Comparison of ENCODE assay signal across 14 cellular contexts in the genomic region with DNA sequence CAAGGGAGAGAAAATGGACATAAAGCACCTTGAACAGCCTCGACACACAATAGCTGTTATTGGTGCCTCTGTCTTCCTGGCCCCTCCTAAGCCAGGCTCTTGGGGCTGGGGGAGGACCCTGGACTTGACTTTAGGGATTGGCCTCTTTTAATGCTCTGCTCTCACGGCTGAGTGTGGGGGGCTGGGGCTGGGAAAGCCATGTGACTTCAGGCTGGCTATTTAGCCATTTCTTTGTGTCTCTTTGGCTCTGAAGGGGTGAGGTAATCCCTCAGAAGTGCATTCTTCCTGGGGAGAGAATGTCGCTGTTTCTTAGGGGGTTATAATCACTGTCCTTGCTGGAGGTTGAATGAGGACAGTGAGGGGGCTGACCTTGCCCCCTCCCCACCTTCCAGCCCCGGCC. TPM values are rescaled to one million over a fixed set of nuclear protein-coding genes. Genes with fewer than 3 reads are reported as not detected.
DNase-seq lines count a peak whose midpoint lies in the region; ATAC-seq and TF ChIP-seq lines count a peak whose summit lies in the region.
"Had no signal": no experiment of that assay in that cellular context is flagged by ENCODE, and none has a peak within 500 bp of the region (broad histone marks: within the 10 kb centered on the region; RNA-seq: fewer than 3 reads in every experiment).

No MANE protein-coding gene starts in this region.

- no peak overlapping the region for H4K8ac ChIP-seq in H9 (replicated peaks; ENCODE audit: insufficient read length, low read depth, low read length)

- TF ChIP-seq CTCF in H9 (conservative IDR thresholded peaks at IDR 0.05) (no peak), retinal pigment epithelial cell (conservative IDR thresholded peaks at IDR 0.05; ENCODE audit: low read depth, low read length) (no peak), dorsolateral prefrontal cortex (IDR thresholded peaks at IDR 0.05 in 54 of 56, conservative IDR thresholded peaks at IDR 0.05 in 2 of 56; ENCODE audit: low read depth in 1 of 56, partially characterized antibody in 56 of 56) (no peak)

- H2BK120ac ChIP-seq in H9 (ENCODE audit: low read depth, low read length, poor library complexity, severe bottlenecking): no peak overlapping the region

- H3K27me3 ChIP-seq in H9 (ENCODE audit: insufficient read depth, low read length) (no peaks in the 10 kb centered on the region), NT2/D1 (ENCODE audit: insufficient read depth, insufficient read length) (no peaks in the 10 kb centered on the region), dorsolateral prefrontal cortex (no peaks in the 10 kb centered on the region)

- no peak overlapping the region for H4K91ac ChIP-seq in H9 (ENCODE audit: insufficient read length, low read depth, low read length)

- H3K79me1 ChIP-seq in H9 (ENCODE audit: insufficient read depth, low read depth, low read length, poor library complexity, severe bottlenecking): no peaks in the 10 kb centered on the region

- DNase-seq in H9 (no peak), NT2/D1 (ENCODE audit: low read depth, low spot score) (peak; percentile 91), islet precursor cell (peak; percentile 86), retinal pigment epithelial cell (ENCODE audit: low read depth) (peak; percentile 20), SKM-1 (lab: John Stamatoyannopoulos, UW; ENCODE audit: unreplicated experiment) (no peak), dorsolateral prefrontal cortex (no peak)
- DNase-seq: activated CD4-positive, alpha-beta T cell treated with anti-CD3 and anti-CD28 coated beads, Interleukin-2, amount 10 ng/mL, durations not matched to agents 24 days and 14 days; activated T-cell treated with anti-CD3 and anti-CD28 coated beads, Interleukin-2, amount 50 U/mL, for 4 hours; NCI-H2171 treated with DMSO at 0.1 percent for 48 hours; PC-9; stimulated activated naive CD4-positive, alpha-beta T cell treated with Interleukin-2 at 50 U/mL for 16 hours had no signal

- no peak overlapping the region for H3K56ac ChIP-seq in H9 (ENCODE audit: insufficient read length, low read depth, low read length)

- no peaks in the 10 kb centered on the region for H4K20me1 ChIP-seq in H9 (ENCODE audit: control insufficient read depth, insufficient read depth, insufficient read length)

- no CpG with 5 or more reads among the region's 4 CpGs for WGBS in H9 (ENCODE audit: extremely low coverage, insufficient read length, low lambda C conversion rate)

- no peaks in the 10 kb centered on the region for H3K79me2 ChIP-seq in H9 (ENCODE audit: insufficient read depth, low read length)

- H3K27me3 Mint-ChIP-seq in H9 (ENCODE audit: low read depth): peaks cover 37% of the 10 kb centered on the region

- peak overlapping the region in 2 of 3 experiments; percentile 18 to 31; a peak in 2 of 7 replicates for H3K27ac Mint-ChIP-seq in H9
- H3K27ac Mint-ChIP-seq: activated CD4-positive, alpha-beta T cell treated with anti-CD3 and anti-CD28 coated beads, Interleukin-2, amount 10 ng/mL, durations not matched to agents 24 days and 14 days; T-helper 1 cell treated with Interleukin-12 subunit alpha and Interleukin-12 subunit beta and Interleukin-4 antibody, amounts not matched to agents 30 μg/mL and 1 μg/mL, for 36 hours had no signal

- H3K23ac ChIP-seq in H9 (ENCODE audit: insufficient read length, low read depth, low read length): no peak overlapping the region

- H3K9me3 ChIP-seq in H9 (ENCODE audit: control insufficient read depth, low read depth, low read length) (no peaks in the 10 kb centered on the region), NT2/D1 (ENCODE audit: insufficient read depth, low read length) (peaks cover 9% of the 10 kb centered on the region; the same call in 1 of the 2 replicates)

- H2BK12ac ChIP-seq in H9 (ENCODE audit: insufficient read length, low read depth, low read length): no peak overlapping the region

- peaks cover 2 to 4% of the 10 kb centered on the region in 2 experiments; a peak in 2 of 5 replicates for H3K9me3 Mint-ChIP-seq in H9
- H3K9me3 Mint-ChIP-seq: activated CD4-positive, alpha-beta T cell treated with anti-CD3 and anti-CD28 coated beads, Interleukin-2, amount 10 ng/mL, durations not matched to agents 24 days and 14 days; activated T-cell treated with anti-CD3 and anti-CD28 coated beads, Interleukin-2, amount 50 U/mL, for 4 hours; T-helper 1 cell treated with Interleukin-12 subunit alpha and Interleukin-12 subunit beta and Interleukin-4 antibody, amounts not matched to agents 30 μg/mL and 1 μg/mL, for 36 hours had no signal

- H3K23me2 ChIP-seq in H9 (ENCODE audit: insufficient read length, low read depth, low read length, poor library complexity, severe bottlenecking): no peaks in the 10 kb centered on the region

- H3T11ph ChIP-seq in H9 (ENCODE audit: low read length): no peak overlapping the region

- H2BK15ac ChIP-seq in H9 (ENCODE audit: low read depth, low read length): no peak overlapping the region

- H3K36me3 Mint-ChIP-seq in H9 (ENCODE audit: insufficient read depth in 1 of 3, low read depth in 3 of 3): no peaks in the 10 kb centered on the region; a peak in 1 of 7 replicates

- ATAC-seq in GM19455 (IDR thresholded peaks at IDR 0.05; ENCODE audit: unreplicated experiment) (no peak), GM21723 (IDR thresholded peaks at IDR 0.05; ENCODE audit: unreplicated experiment) (no peak)
- ATAC-seq: activated T-cell treated with anti-CD3 and anti-CD28 coated beads, Interleukin-2, amount 50 U/mL, for 4 hours had no signal

- H3K27ac ChIP-seq in H9 (ENCODE audit: insufficient read length, low read depth, low read length) (no peak overlapping the region), dorsolateral prefrontal cortex (no peak overlapping the region)
- H3K27ac ChIP-seq: PC-9 had no signal

- H2BK20ac ChIP-seq in H9 (ENCODE audit: low read depth, low read length, poor library complexity, severe bottlenecking): no peak overlapping the region

- peak overlapping the region in 1 of 2 experiments; percentile 65; a peak in 1 of 5 replicates for H3K4me3 Mint-ChIP-seq in H9
- H3K4me3 Mint-ChIP-seq: activated CD4-positive, alpha-beta T cell treated with anti-CD3 and anti-CD28 coated beads, Interleukin-2, amount 10 ng/mL, durations not matched to agents 24 days and 14 days; activated T-cell treated with anti-CD3 and anti-CD28 coated beads, Interleukin-2, amount 50 U/mL, for 4 hours; T-helper 1 cell treated with Interleukin-12 subunit alpha and Interleukin-12 subunit beta and Interleukin-4 antibody, amounts not matched to agents 30 μg/mL and 1 μg/mL, for 36 hours had no signal

- peaks cover 5% of the 10 kb centered on the region; the same call in 1 of the 2 replicates for H3K4me1 ChIP-seq in H9 (ENCODE audit: insufficient read depth, low read length)
- H3K4me1 ChIP-seq in NT2/D1 (ENCODE audit: insufficient read depth, insufficient read length): peaks cover 33% of the 10 kb centered on the region

- no peak overlapping the region for H3K4me3 ChIP-seq in NT2/D1 (ENCODE audit: insufficient read length, low read depth)
- H3K4me3 ChIP-seq in retinal pigment epithelial cell (ENCODE audit: low read length): no peak overlapping the region
- H3K4me3 ChIP-seq in dorsolateral prefrontal cortex: no peak overlapping the region
- H3K4me3 ChIP-seq: PC-9 had no signal

- no peak overlapping the region for H2AK5ac ChIP-seq in H9 (ENCODE audit: insufficient read length, low read length)

- H3K36me3 ChIP-seq in NT2/D1 (ENCODE audit: insufficient read depth, insufficient read length, low read length): no peaks in the 10 kb centered on the region

- no peak overlapping the region for H3K4me2 ChIP-seq in H9 (ENCODE audit: insufficient read depth, insufficient read length, low read length)
- H3K4me2 ChIP-seq: PC-9 had no signal

- H3K4me1 Mint-ChIP-seq in H9: peaks cover 12 to 18% of the 10 kb centered on the region in 2 experiments
- H3K4me1 Mint-ChIP-seq: activated CD4-positive, alpha-beta T cell treated with anti-CD3 and anti-CD28 coated beads, Interleukin-2, amount 10 ng/mL, durations not matched to agents 24 days and 14 days had no signal

- H2BK5ac ChIP-seq in H9 (ENCODE audit: insufficient read length, low read length): no peak overlapping the region

- intact Hi-C loops in dorsolateral prefrontal cortex (cut with DNase I): no loop called here

- H3K9ac ChIP-seq in H9 (ENCODE audit: extremely low read depth, insufficient read length, low read length): no peak overlapping the region
- peak overlapping the region; percentile 6 for H3K9ac ChIP-seq in NT2/D1 (ENCODE audit: insufficient read length, low read depth)

- H2AFZ ChIP-seq in H9 (ENCODE audit: low read length): no peak overlapping the region
- H2AFZ ChIP-seq: PC-9 had no signal

- no peak overlapping the region for H4K5ac ChIP-seq in H9 (ENCODE audit: insufficient read length, low read depth, low read length)

- no peak overlapping the region for H3K18ac ChIP-seq in H9 (ENCODE audit: insufficient read length, low read depth, low read length)

- H3K14ac ChIP-seq in H9 (ENCODE audit: insufficient read depth, low read length): no peak overlapping the region

- no peak overlapping the region for H3K4ac ChIP-seq in H9 (ENCODE audit: low read depth, low read length)

RNA-seq across cellular contexts. Expression of a gene that starts 26.2 kb away (rescaled TPM):
- total RNA-seq in H9 (2021) (31.9 and 34.8 TPM in 2 replicates), dorsolateral prefrontal cortex (10 to 100 TPM; 21.7 to 62.9 (median 43.4) TPM)

Comparison
In these comparisons a context has a peak if more than half of its experiments do, and no peak if none do; other contexts are left out.
1. DNase-seq: peak in NT2/D1 (single experiment), islet precursor cell (single experiment) and retinal pigment epithelial cell (single experiment); none in H9 (single experiment), SKM-1 (single experiment) and dorsolateral prefrontal cortex (0 of 10).